20 cellular contexts compared by ENCODE assay signal in the genomic region with DNA sequence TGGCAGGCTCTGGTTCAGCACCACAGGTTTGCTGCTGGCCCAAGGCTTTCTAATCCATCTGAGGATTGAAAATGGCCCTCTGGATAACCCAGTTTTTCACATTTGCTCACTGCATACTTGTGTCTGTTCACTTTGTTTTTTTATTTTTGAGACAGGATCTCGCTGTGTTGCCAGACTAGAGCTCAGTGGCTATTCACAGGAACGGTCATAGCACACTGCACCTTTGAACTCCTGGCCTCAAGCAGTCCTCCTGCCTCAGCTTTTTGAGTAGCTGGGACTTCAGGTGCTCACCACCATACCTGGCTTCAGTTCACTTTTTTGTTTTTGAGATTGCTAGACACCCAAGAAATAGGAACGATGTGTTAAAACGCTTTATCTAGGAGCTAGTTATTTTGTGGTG. TPM values are rescaled to one million over a fixed set of nuclear protein-coding genes. Genes with fewer than 3 reads are reported as not detected.
DNase-seq lines count a peak whose midpoint lies in the region; ATAC-seq and TF ChIP-seq lines count a peak whose summit lies in the region.
"Had no signal": no experiment of that assay in that cellular context is flagged by ENCODE, and none has a peak within 500 bp of the region (broad histone marks: within the 10 kb centered on the region; RNA-seq: fewer than 3 reads in every experiment).

No MANE protein-coding gene starts in this region.

- H3K9me3 Mint-ChIP-seq in natural killer cell (no peaks in the 10 kb centered on the region), mesothelial cell of epicardium (no peaks in the 10 kb centered on the region)
- H3K9me3 Mint-ChIP-seq in natural killer cell treated with Interleukin-12 subunit alpha and Interleukin-12 subunit beta and Interleukin-15 and Interleukin-18, amount 100 ng/mL, for 72 hours = no peaks in the 10 kb centered on the region
- no peaks in the 10 kb centered on the region for H3K9me3 Mint-ChIP-seq in effector memory CD8-positive, alpha-beta T cell

- TF ChIP-seq CTCF in natural killer cell (IDR thresholded peaks at IDR 0.05) (no peak), mesothelial cell of epicardium (IDR thresholded peaks at IDR 0.05; ENCODE audit: unreplicated experiment) (no peak), GM13977 (IDR thresholded peaks at IDR 0.05; ENCODE audit: extremely low read depth, insufficient read depth, missing control alignments) (no peak)

- in situ Hi-C loops in GM13977 (cut with MboI; ENCODE audit: low pct_unique_long_range_greater_than_20kb, low sequenced_read_pairs, unreplicated experiment) = no loop called here

- peak overlapping the region; percentile 58 to 75 for H3K27ac Mint-ChIP-seq in natural killer cell
- H3K27ac Mint-ChIP-seq in natural killer cell treated with Interleukin-12 subunit alpha and Interleukin-12 subunit beta and Interleukin-15 and Interleukin-18, amount 100 ng/mL, for 72 hours = no peak overlapping the region
- peak overlapping the region; percentile 29 to 47 for H3K27ac Mint-ChIP-seq in effector memory CD8-positive, alpha-beta T cell
- peak overlapping the region; percentile 40 for H3K27ac Mint-ChIP-seq in mesothelial cell of epicardium

- DNase-seq in natural killer cell = no peak
- no peak for DNase-seq in natural killer cell treated with Interleukin-12 subunit alpha and Interleukin-12 subunit beta and Interleukin-15 and Interleukin-18, amount 100 ng/mL, for 72 hours (ENCODE audit: low spot score)
- no peak for DNase-seq in effector memory CD8-positive, alpha-beta T cell
- no peak for DNase-seq in mesothelial cell of epicardium (ENCODE audit: low spot score in 2 of 2, unreplicated experiment in 2 of 2)
- DNase-seq in GM13977 (ENCODE audit: low spot score) = no peak
- no peak for DNase-seq in T1000 (lab: John Stamatoyannopoulos, UW)
- no peak for DNase-seq in AG08396 (ENCODE audit: low spot score)
- DNase-seq: Calu3; CD4-positive, alpha-beta memory T cell; EL; KG1; NCI-H1105 treated with DMSO at 0.1 percent for 48 hours; NCI-H1694; NCI-H2081 treated with DMSO at 0.1 percent for 48 hours; NCI-H510A treated with DMSO at 0.1 percent for 48 hours; NCI-H82; OCI-M1; Right ventricle myocardium superior had no signal

- intact Hi-C loops in natural killer cell (cut with micrococcal nuclease) = no loop called here

- H3K4me3 Mint-ChIP-seq in natural killer cell (no peak overlapping the region), mesothelial cell of epicardium (no peak overlapping the region)
- H3K4me3 Mint-ChIP-seq in natural killer cell treated with Interleukin-12 subunit alpha and Interleukin-12 subunit beta and Interleukin-15 and Interleukin-18, amount 100 ng/mL, for 72 hours = no peak overlapping the region
- no peak overlapping the region for H3K4me3 Mint-ChIP-seq in effector memory CD8-positive, alpha-beta T cell
- H3K4me3 Mint-ChIP-seq: CD4-positive, alpha-beta memory T cell had no signal

- H3K4me1 Mint-ChIP-seq in natural killer cell = peaks cover 42 to 45% of the 10 kb centered on the region in 2 donors
- H3K4me1 Mint-ChIP-seq in natural killer cell treated with Interleukin-12 subunit alpha and Interleukin-12 subunit beta and Interleukin-15 and Interleukin-18, amount 100 ng/mL, for 72 hours (ENCODE audit: low read depth in 2 of 2) = peaks cover 17 to 19% of the 10 kb centered on the region in 2 donors
- peaks cover 13 to 28% of the 10 kb centered on the region in 2 donors for H3K4me1 Mint-ChIP-seq in effector memory CD8-positive, alpha-beta T cell (ENCODE audit: low read depth in 2 of 2)
- peaks cover 5% of the 10 kb centered on the region for H3K4me1 Mint-ChIP-seq in mesothelial cell of epicardium

- ATAC-seq in natural killer cell (no peak), HG02588 (IDR thresholded peaks at IDR 0.05; ENCODE audit: unreplicated experiment) (no peak)
- no peak for ATAC-seq in natural killer cell treated with Interleukin-12 subunit alpha and Interleukin-12 subunit beta and Interleukin-15 and Interleukin-18, amount 100 ng/mL, for 72 hours
- ATAC-seq in effector memory CD8-positive, alpha-beta T cell (replicated peaks) = no peak
- ATAC-seq: GM12878 had no signal

- peaks cover 13% of the 10 kb centered on the region for H3K36me3 Mint-ChIP-seq in natural killer cell
- peaks cover 28% of the 10 kb centered on the region for H3K36me3 Mint-ChIP-seq in natural killer cell treated with Interleukin-12 subunit alpha and Interleukin-12 subunit beta and Interleukin-15 and Interleukin-18, amount 100 ng/mL, for 72 hours
- H3K36me3 Mint-ChIP-seq in effector memory CD8-positive, alpha-beta T cell (ENCODE audit: insufficient read depth) = peaks cover 83% of the 10 kb centered on the region
- peaks cover 43% of the 10 kb centered on the region for H3K36me3 Mint-ChIP-seq in mesothelial cell of epicardium

- H3K27me3 Mint-ChIP-seq in natural killer cell (ENCODE audit: low read depth in 2 of 2) = no peaks in the 10 kb centered on the region
- no peaks in the 10 kb centered on the region for H3K27me3 Mint-ChIP-seq in natural killer cell treated with Interleukin-12 subunit alpha and Interleukin-12 subunit beta and Interleukin-15 and Interleukin-18, amount 100 ng/mL, for 72 hours
- no peaks in the 10 kb centered on the region for H3K27me3 Mint-ChIP-seq in effector memory CD8-positive, alpha-beta T cell
- H3K27me3 Mint-ChIP-seq in mesothelial cell of epicardium (ENCODE audit: low read depth) = no peaks in the 10 kb centered on the region
- H3K27me3 Mint-ChIP-seq: CD4-positive, alpha-beta memory T cell had no signal

RNA-seq across cellular contexts. Expression of a gene that starts 57.9 kb away (rescaled TPM):
- total RNA-seq in natural killer cell (100 to 1,000 TPM; 157 to 182 (median 163) TPM), mesothelial cell of epicardium (54.3 to 62.2 TPM (median 60.2 TPM) in 3 replicates)
- total RNA-seq in natural killer cell treated with Interleukin-12 subunit alpha and Interleukin-12 subunit beta and Interleukin-15 and Interleukin-18, amount 100 ng/mL, for 72 hours = 10 to 100 TPM; 79.5 to 83.6 TPM

Comparison
In these comparisons a context has a peak if more than half of its experiments do, and no peak if none do; other contexts are left out.
1. H3K27ac Mint-ChIP-seq: peak in natural killer cell (2 of 2), effector memory CD8-positive, alpha-beta T cell (2 of 2) and mesothelial cell of epicardium (single experiment); none in natural killer cell treated with Interleukin-12 subunit alpha and Interleukin-12 subunit beta and Interleukin-15 and Interleukin-18, amount 100 ng/mL, for 72 hours (0 of 2).